ENCODE assay signal across 1 cellular context in genomic region chr15:90660195-90660995, GRCh38.
TF ChIP-seq lines count a peak whose summit lies in the region.

No MANE protein-coding gene starts in this region.

TF ChIP-seq in K562, 482 proteins besides CTCF, POLR2A, EP300 and RAD21 (continued from another document and continues in another):
- TF ChIP-seq ZNF146 (CRISPR knock-in tag; IDR thresholded peaks at IDR 0.05; ENCODE audit: unreplicated experiment) (no peak), TEAD4 (IDR thresholded peaks at IDR 0.05; ENCODE audit: low read length) (no peak), TEAD4 (CRISPR knock-in tag; IDR thresholded peaks at IDR 0.05; ENCODE audit: borderline replicate concordance) (no peak), ZBTB17 (CRISPR knock-in tag; IDR thresholded peaks at IDR 0.05) (no peak), ZC3H8 (IDR thresholded peaks at IDR 0.05) (no peak), ZNF124 (CRISPR knock-in tag; IDR thresholded peaks at IDR 0.05) (no peak), ILF3 (IDR thresholded peaks at IDR 0.05; ENCODE audit: borderline replicate concordance) (no peak), TAL1 (IDR thresholded peaks at IDR 0.05) (no peak), CLOCK (CRISPR knock-in tag; IDR thresholded peaks at IDR 0.05; ENCODE audit: borderline replicate concordance) (no peak), BACH1 (tag; IDR thresholded peaks at IDR 0.05) (no peak; the same call in 1 of the 2 replicates), NUFIP1 (IDR thresholded peaks at IDR 0.05; ENCODE audit: partially characterized antibody) (no peak), ZNF79 (CRISPR knock-in tag; IDR thresholded peaks at IDR 0.05; ENCODE audit: low read depth) (no peak), EWSR1 (IDR thresholded peaks at IDR 0.05; ENCODE audit: borderline replicate concordance, low read depth, partially characterized antibody) (no peak), EGR1 (conservative IDR thresholded peaks at IDR 0.05) (peak; percentile 53), CEBPG (CRISPR knock-in tag; IDR thresholded peaks at IDR 0.05) (no peak), CEBPG (tag; conservative IDR thresholded peaks at IDR 0.05 in 1 of 2, IDR thresholded peaks at IDR 0.05 in 1 of 2) (no peak), PHB (CRISPR knock-in tag; IDR thresholded peaks at IDR 0.05) (no peak), GMEB1 (CRISPR knock-in tag; IDR thresholded peaks at IDR 0.05) (no peak), FIP1L1 (IDR thresholded peaks at IDR 0.05; ENCODE audit: low read depth, low read length, poor library complexity, severe bottlenecking) (no peak), ZNF584 (CRISPR knock-in tag; IDR thresholded peaks at IDR 0.05; ENCODE audit: low read depth) (0 out of 2 replicates have a peak, but pooled peaks have one; percentile 55), ZFP36 (IDR thresholded peaks at IDR 0.05; ENCODE audit: low read depth, low read length, partially characterized antibody) (no peak), ATF1 (CRISPR knock-in tag; IDR thresholded peaks at IDR 0.05) (no peak), ATF1 (tag; IDR thresholded peaks at IDR 0.05) (0 out of 2 replicates have a peak, but pooled peaks have one; percentile 46), KLF13 (tag; IDR thresholded peaks at IDR 0.05; ENCODE audit: borderline replicate concordance, low read depth) (no peak), ASH1L (IDR thresholded peaks at IDR 0.05; ENCODE audit: borderline replicate concordance, low read depth, partially characterized antibody) (no peak), ZNF184 (CRISPR knock-in tag; IDR thresholded peaks at IDR 0.05) (no peak), ZNF609 (CRISPR knock-in tag; IDR thresholded peaks at IDR 0.05; ENCODE audit: borderline replicate concordance) (no peak), ZNF764 (CRISPR knock-in tag; IDR thresholded peaks at IDR 0.05; ENCODE audit: low read depth) (no peak), TSC22D4 (tag; IDR thresholded peaks at IDR 0.05) (no peak), CREB1 (IDR thresholded peaks at IDR 0.05) (no peak), CREB1 (CRISPR knock-in tag; IDR thresholded peaks at IDR 0.05) (no peak), RBFOX2 (IDR thresholded peaks at IDR 0.05; ENCODE audit: low read depth, low read length) (peak; percentile 57), BRD9 (IDR thresholded peaks at IDR 0.05; ENCODE audit: low read depth, partially characterized antibody) (no peak), GTF3C2 (IDR thresholded peaks at IDR 0.05; ENCODE audit: borderline replicate concordance, extremely low read depth, insufficient read length) (no peak), TCF7L2 (IDR thresholded peaks at IDR 0.05; ENCODE audit: low read depth, low read length) (no peak), SMAD3 (CRISPR knock-in tag; conservative IDR thresholded peaks at IDR 0.05) (no peak), BHLHE40 (IDR thresholded peaks at IDR 0.05; ENCODE audit: low read length) (no peak; the same call in 1 of the 2 replicates), ZNF644 (tag; IDR thresholded peaks at IDR 0.05; ENCODE audit: low read depth) (no peak)
- TF ChIP-seq, protein P1, sequence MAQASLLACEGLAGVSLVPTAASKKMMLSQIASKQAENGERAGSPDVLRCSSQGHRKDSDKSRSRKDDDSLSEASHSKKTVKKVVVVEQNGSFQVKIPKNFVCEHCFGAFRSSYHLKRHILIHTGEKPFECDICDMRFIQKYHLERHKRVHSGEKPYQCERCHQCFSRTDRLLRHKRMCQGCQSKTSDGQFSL (CRISPR knock-in tag; IDR thresholded peaks at IDR 0.05) = no peak
- TF ChIP-seq, protein P1 (tag; IDR thresholded peaks at IDR 0.05) = no peak
- TF ChIP-seq, protein P2, sequence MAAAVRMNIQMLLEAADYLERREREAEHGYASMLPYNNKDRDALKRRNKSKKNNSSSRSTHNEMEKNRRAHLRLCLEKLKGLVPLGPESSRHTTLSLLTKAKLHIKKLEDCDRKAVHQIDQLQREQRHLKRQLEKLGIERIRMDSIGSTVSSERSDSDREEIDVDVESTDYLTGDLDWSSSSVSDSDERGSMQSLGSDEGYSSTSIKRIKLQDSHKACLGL (CRISPR knock-in tag; IDR thresholded peaks at IDR 0.05; ENCODE audit: borderline replicate concordance, poor library complexity, severe bottlenecking) = no peak
- TF ChIP-seq, protein P3, sequence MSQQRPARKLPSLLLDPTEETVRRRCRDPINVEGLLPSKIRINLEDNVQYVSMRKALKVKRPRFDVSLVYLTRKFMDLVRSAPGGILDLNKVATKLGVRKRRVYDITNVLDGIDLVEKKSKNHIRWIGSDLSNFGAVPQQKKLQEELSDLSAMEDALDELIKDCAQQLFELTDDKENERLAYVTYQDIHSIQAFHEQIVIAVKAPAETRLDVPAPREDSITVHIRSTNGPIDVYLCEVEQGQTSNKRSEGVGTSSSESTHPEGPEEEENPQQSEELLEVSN (IDR thresholded peaks at IDR 0.05; ENCODE audit: borderline replicate concordance in 1 of 2, extremely low read depth in 1 of 2, insufficient read depth in 1 of 2, insufficient read length in 1 of 2, low read depth in 1 of 2, low read length in 1 of 2, poor library complexity in 1 of 2, severe bottlenecking in 1 of 2) = peak in 1 of 2 experiments; percentile 31
- TF ChIP-seq, protein P4, sequence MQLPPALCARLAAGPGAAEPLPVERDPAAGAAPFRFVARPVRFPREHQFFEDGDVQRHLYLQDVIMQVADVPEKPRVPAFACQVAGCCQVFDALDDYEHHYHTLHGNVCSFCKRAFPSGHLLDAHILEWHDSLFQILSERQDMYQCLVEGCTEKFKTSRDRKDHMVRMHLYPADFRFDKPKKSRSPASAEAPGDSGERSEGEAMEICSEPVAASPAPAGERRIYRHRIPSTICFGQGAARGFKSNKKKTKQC (CRISPR knock-in tag; IDR thresholded peaks at IDR 0.05) = no peak
- TF ChIP-seq, protein P5, sequence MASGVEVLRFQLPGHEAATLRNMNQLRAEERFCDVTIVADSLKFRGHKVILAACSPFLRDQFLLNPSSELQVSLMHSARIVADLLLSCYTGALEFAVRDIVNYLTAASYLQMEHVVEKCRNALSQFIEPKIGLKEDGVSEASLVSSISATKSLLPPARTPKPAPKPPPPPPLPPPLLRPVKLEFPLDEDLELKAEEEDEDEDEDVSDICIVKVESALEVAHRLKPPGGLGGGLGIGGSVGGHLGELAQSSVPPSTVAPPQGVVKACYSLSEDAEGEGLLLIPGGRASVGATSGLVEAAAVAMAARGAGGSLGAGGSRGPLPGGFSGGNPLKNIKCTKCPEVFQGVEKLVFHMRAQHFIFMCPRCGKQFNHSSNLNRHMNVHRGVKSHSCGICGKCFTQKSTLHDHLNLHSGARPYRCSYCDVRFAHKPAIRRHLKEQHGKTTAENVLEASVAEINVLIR (CRISPR knock-in tag; IDR thresholded peaks at IDR 0.05) = no peak
- TF ChIP-seq, protein P6, sequence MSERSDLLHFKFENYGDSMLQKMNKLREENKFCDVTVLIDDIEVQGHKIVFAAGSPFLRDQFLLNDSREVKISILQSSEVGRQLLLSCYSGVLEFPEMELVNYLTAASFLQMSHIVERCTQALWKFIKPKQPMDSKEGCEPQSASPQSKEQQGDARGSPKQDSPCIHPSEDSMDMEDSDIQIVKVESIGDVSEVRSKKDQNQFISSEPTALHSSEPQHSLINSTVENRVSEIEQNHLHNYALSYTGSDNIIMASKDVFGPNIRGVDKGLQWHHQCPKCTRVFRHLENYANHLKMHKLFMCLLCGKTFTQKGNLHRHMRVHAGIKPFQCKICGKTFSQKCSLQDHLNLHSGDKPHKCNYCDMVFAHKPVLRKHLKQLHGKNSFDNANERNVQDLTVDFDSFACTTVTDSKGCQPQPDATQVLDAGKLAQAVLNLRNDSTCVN (CRISPR knock-in tag; IDR thresholded peaks at IDR 0.05) = no peak
